ENCODE assay signal across 25 cellular contexts in genomic region chr20:33175123-33175522, GRCh38. TPM values are rescaled to one million over a fixed set of nuclear protein-coding genes. Genes with fewer than 3 reads are reported as not detected.
"Had no signal": no experiment of that assay in that cellular context is flagged by ENCODE, and none has a peak within 500 bp of the region (broad histone marks: within the 10 kb centered on the region; RNA-seq: fewer than 3 reads in every experiment).

No MANE protein-coding gene starts in this region.

- H2AFZ ChIP-seq: PC-9 had no signal

- H3K27ac ChIP-seq: KMS-11, PC-9, Peyer's patch had no signal

- H3K9me3 ChIP-seq: Peyer's patch, SK-N-SH had no signal

- H3K4me3 ChIP-seq: K562, PC-9, Peyer's patch had no signal

- H3K27me3 ChIP-seq: Peyer's patch had no signal

- FAIRE-seq: K562 had no signal

- H3K4me1 ChIP-seq: Peyer's patch had no signal

- H3K4me2 ChIP-seq: KMS-11, PC-9, SK-N-SH had no signal

- H3K9me2 ChIP-seq: SK-N-SH had no signal

- H3K9ac ChIP-seq: KMS-11, SK-N-SH had no signal

- DNase-seq: Kasumi-1, MM.1S, NCI-H1092 treated with DMSO at 0.1 percent for 48 hours, NCI-H1436, NCI-H187, NCI-H2029, NCI-H2081 treated with DMSO at 0.1 percent for 48 hours, NCI-H2171, NCI-H226, NCI-H446, NCI-H510A, NCI-H524 treated with DMSO at 0.1 percent for 48 hours, Peyer's patch, SHP77, SK-N-SH, SW 1271, T-cell had no signal

- H3K36me3 ChIP-seq: Peyer's patch had no signal

- ATAC-seq: K562, T-cell had no signal

RNA-seq across cellular contexts. Expression of gene BPIFA2, which starts 7.2 kb away (rescaled TPM):
- total RNA-seq: HT1080, K562, M059J, PC-9, Peyer's patch, RPMI7951, SK-MEL-5, T-cell had no signal
- polyA plus RNA-seq: IgD-negative memory B cell, K562, SK-N-SH had no signal

RNA-seq across cellular contexts. Expression of gene BPIFA3, which starts 42.0 kb away (rescaled TPM):
- total RNA-seq: HT1080, K562, M059J, PC-9, Peyer's patch, RPMI7951, SK-MEL-5, T-cell had no signal
- polyA plus RNA-seq: IgD-negative memory B cell, K562, SK-N-SH had no signal
